In genomic region chr2:3377612-3378432, GRCh38 we compare ENCODE assay signal across 8 cellular contexts. TPM values are rescaled to one million over a fixed set of nuclear protein-coding genes. Genes with fewer than 3 reads are reported as not detected.
DNase-seq lines count a peak whose midpoint lies in the region; ATAC-seq and TF ChIP-seq lines count a peak whose summit lies in the region.

EIPR1 (minus strand) TSS chr2:3377818; CDS start chr2:3377689, 129 bp downstream.

- H2AFZ ChIP-seq in parathyroid adenoma, result peak within 1 kb of the TSS; percentile 65

- peak; percentile 50 to 73 for TF ChIP-seq POLR2A in tibial nerve (IDR thresholded peaks at IDR 0.05)

- ATAC-seq in HG02763 (IDR thresholded peaks at IDR 0.05; ENCODE audit: unreplicated experiment), result peak; percentile 76
- ATAC-seq in activated naive CD8-positive, alpha-beta T cell treated with anti-CD3 and anti-CD28 coated beads, Interleukin-2, amount 50 U/mL, for 24 hours, result peak; percentile 85
- ATAC-seq in Right ventricle myocardium superior (ENCODE audit: poor library complexity), result peak; percentile 96

- peak; percentile 93 to 97 for TF ChIP-seq EP300 in tibial nerve (IDR thresholded peaks at IDR 0.05)

- H3K4me3 ChIP-seq in GM12865 (ENCODE audit: low read depth, low read length), result peak within 1 kb of the TSS; percentile 92
- H3K4me3 ChIP-seq in parathyroid adenoma (ENCODE audit: low read depth, low read length), result peak within 1 kb of the TSS; percentile 64
- peak within 1 kb of the TSS; percentile 37 to 80 (median 70) for H3K4me3 ChIP-seq in tibial nerve

- peak; percentile 99 for DNase-seq in GM12865 (ENCODE audit: low read depth)
- DNase-seq in NCI-H1417 treated with DMSO at 0.1 percent for 48 hours (lab: John Stamatoyannopoulos, UW), result peak; percentile 97
- DNase-seq in SW480 (ENCODE audit: low spot score), result peak; percentile 98
- peak; percentile 95 for DNase-seq in activated naive CD8-positive, alpha-beta T cell treated with anti-CD3 and anti-CD28 coated beads, Interleukin-2, amount 50 U/mL, for 24 hours
- peak; percentile 99 for DNase-seq in Right ventricle myocardium superior
- DNase-seq in tibial nerve (ENCODE audit: low spot score in 2 of 2), result peak; percentile 95 to 97

- peak within 1 kb of the TSS; percentile 81 for H3K27ac ChIP-seq in parathyroid adenoma
- peak within 1 kb of the TSS; percentile 74 to 93 (median 89) for H3K27ac ChIP-seq in tibial nerve

- H3K4me3 Mint-ChIP-seq in activated naive CD8-positive, alpha-beta T cell treated with anti-CD3 and anti-CD28 coated beads, Interleukin-2, amount 50 U/mL, for 24 hours, result peak within 1 kb of the TSS; percentile 99

- no peaks in the 10 kb centered on the region for H3K9me3 ChIP-seq in parathyroid adenoma (ENCODE audit: control insufficient read depth, low read length)
- no peaks in the 10 kb centered on the region for H3K9me3 ChIP-seq in tibial nerve

- no peaks in the 10 kb centered on the region for H3K9me3 Mint-ChIP-seq in activated naive CD8-positive, alpha-beta T cell treated with anti-CD3 and anti-CD28 coated beads, Interleukin-2, amount 50 U/mL, for 24 hours

- peaks cover 10% of the 10 kb centered on the region for H3K36me3 Mint-ChIP-seq in activated naive CD8-positive, alpha-beta T cell treated with anti-CD3 and anti-CD28 coated beads, Interleukin-2, amount 50 U/mL, for 24 hours (ENCODE audit: low read depth)

- H3K79me2 ChIP-seq in parathyroid adenoma, result peaks cover 12% of the 10 kb centered on the region

- H3K4me1 ChIP-seq in parathyroid adenoma, result peaks cover 10% of the 10 kb centered on the region
- H3K4me1 ChIP-seq in tibial nerve, result peaks cover 0 to 44% (median 22%) of the 10 kb centered on the region in 4 donors

- H3K36me3 ChIP-seq in parathyroid adenoma (ENCODE audit: control insufficient read depth, insufficient read depth, low read length), result no peaks in the 10 kb centered on the region
- H3K36me3 ChIP-seq in tibial nerve, result peaks cover 0 to 14% (median 0%) of the 10 kb centered on the region in 3 donors

- TF ChIP-seq CTCF in GM12865 (IDR thresholded peaks at IDR 0.05; ENCODE audit: insufficient read depth, low read depth, low read length, missing control alignments) (no peak), parathyroid adenoma (IDR thresholded peaks at IDR 0.05) (no peak), tibial nerve (IDR thresholded peaks at IDR 0.05) (peak in 2 of 5 experiments; percentile 51 to 68)

- intact Hi-C loops in Right ventricle myocardium superior (cut with DNase I), result no loop called here

- peak within 1 kb of the TSS; percentile 82 for H3K4me2 ChIP-seq in parathyroid adenoma (ENCODE audit: low read length)

- H3K27me3 Mint-ChIP-seq in activated naive CD8-positive, alpha-beta T cell treated with anti-CD3 and anti-CD28 coated beads, Interleukin-2, amount 50 U/mL, for 24 hours, result no peaks in the 10 kb centered on the region

- H3K27me3 ChIP-seq in parathyroid adenoma (ENCODE audit: control insufficient read depth, insufficient read depth, low read length) (no peaks in the 10 kb centered on the region), tibial nerve (no peaks in the 10 kb centered on the region)

- peak within 1 kb of the TSS; percentile 96 for H3K27ac Mint-ChIP-seq in activated naive CD8-positive, alpha-beta T cell treated with anti-CD3 and anti-CD28 coated beads, Interleukin-2, amount 50 U/mL, for 24 hours

- WGBS in tibial nerve, 2 donors, result 3 to 5% methylated on average over 33 to 56 of the region's 57 CpGs

- no peak within 1 kb of the TSS for H3K9ac ChIP-seq in parathyroid adenoma

- peaks cover 44% of the 10 kb centered on the region for H3K4me1 Mint-ChIP-seq in activated naive CD8-positive, alpha-beta T cell treated with anti-CD3 and anti-CD28 coated beads, Interleukin-2, amount 50 U/mL, for 24 hours

RNA-seq across cellular contexts. Expression of gene EIPR1, which starts in this region (rescaled TPM):
- total RNA-seq in Right ventricle myocardium superior (8.4 TPM), tibial nerve (10 to 100 TPM; 24.9 to 46.2 (median 36.3) TPM)

Comparison
In these comparisons a context has a peak if more than half of its experiments do, and no peak if none do; other contexts are left out.
1. Peak in every context shown above with its lines: DNase-seq, ATAC-seq, H3K4me3 ChIP-seq and H3K27ac ChIP-seq.